31 cellular contexts compared by ENCODE assay signal in the genomic region with DNA sequence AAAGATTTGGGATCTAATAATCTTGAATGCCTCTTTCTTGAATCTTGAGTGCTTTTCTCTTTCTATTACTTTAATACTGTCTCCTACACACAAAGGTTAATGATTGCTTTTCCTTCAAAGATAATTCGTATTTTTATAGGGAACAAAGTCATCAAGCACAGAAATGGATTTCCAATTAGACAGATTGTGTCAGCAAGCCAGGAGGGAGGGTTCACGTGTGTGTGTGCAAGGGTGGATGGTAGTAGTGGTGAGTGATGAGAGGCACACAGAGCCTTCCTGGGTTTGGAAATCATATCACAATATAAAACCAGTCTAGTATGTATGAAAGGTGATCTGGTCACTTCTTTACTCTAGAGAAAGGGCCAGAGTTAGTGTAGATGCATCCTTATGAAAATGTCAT.
"Had no signal": no experiment of that assay in that cellular context is flagged by ENCODE, and none has a peak within 500 bp of the region (broad histone marks: within the 10 kb centered on the region; RNA-seq: fewer than 3 reads in every experiment).

No MANE protein-coding gene starts in this region.

- H3K9me3 ChIP-seq: adrenal gland, body of pancreas, esophagus squamous epithelium, gastroesophageal sphincter had no signal

- H3K4me3 ChIP-seq: adrenal gland, body of pancreas, esophagus squamous epithelium, gastroesophageal sphincter had no signal

- H3K4me3 Mint-ChIP-seq: activated CD4-positive, alpha-beta memory T cell treated with anti-CD3 and anti-CD28 coated beads for 36 hours; activated CD4-positive, alpha-beta T cell treated with anti-CD3 and anti-CD28 coated beads for 36 hours; activated CD4-positive, alpha-beta T cell treated with anti-CD3 and anti-CD28 coated beads, Interleukin-2, amount 10 ng/mL, durations not matched to agents 24 days and 14 days; activated CD8-positive, alpha-beta memory T cell treated with anti-CD3 and anti-CD28 coated beads, Interleukin-2, amount 10 ng/mL, durations not matched to agents 7 days and 5 days; activated CD8-positive, alpha-beta T cell treated with anti-CD3 and anti-CD28 coated beads, Interleukin-2, amount 10 ng/mL, durations not matched to agents 7 days and 5 days; activated naive CD4-positive, alpha-beta T cell treated with anti-CD3 and anti-CD28 coated beads for 36 hours; activated naive CD4-positive, alpha-beta T cell treated with anti-CD3 and anti-CD28 coated beads, Interleukin-2, amount 50 U/mL, for 24 hours; activated naive CD8-positive, alpha-beta T cell treated with anti-CD3 and anti-CD28 coated beads for 36 hours; activated naive CD8-positive, alpha-beta T cell treated with anti-CD3 and anti-CD28 coated beads, Interleukin-2, amount 50 U/mL, for 24 hours; activated T-helper 1 cell treated with anti-CD3 and anti-CD28 coated beads, Interleukin-12 subunit alpha, Interleukin-12 subunit beta, Interleukin-2, Interleukin-4 antibody, amounts not matched to agents 30 ng/mL and 10 ng/mL and 1 ng/mL, durations not matched to agents 14 hours and 24 hours and 36 hours; T-helper 17 cell; T-helper 2 cell treated with Interferon-gamma antibody and Interleukin-4, amounts not matched to agents 5 μg/mL and 100 μg/mL, for 36 hours had no signal

- H3K9me3 Mint-ChIP-seq: activated naive CD4-positive, alpha-beta T cell treated with anti-CD3 and anti-CD28 coated beads for 36 hours; activated naive CD4-positive, alpha-beta T cell treated with anti-CD3 and anti-CD28 coated beads, Interleukin-2, amount 50 U/mL, for 24 hours; activated T-helper 2 cell treated with anti-CD3 and anti-CD28 coated beads, Interferon-gamma antibody, Interleukin-2, Interleukin-4, amounts not matched to agents 10 μg/mL and 5 μg/mL and 100 μg/mL, durations not matched to agents 14 hours and 24 hours and 36 hours; T-helper 2 cell treated with Interferon-gamma antibody and Interleukin-4, amounts not matched to agents 5 μg/mL and 100 μg/mL, for 36 hours had no signal

- H3K27ac ChIP-seq: adrenal gland, body of pancreas, epithelial cell of prostate, esophagus squamous epithelium, gastroesophageal sphincter had no signal

- H3K27me3 Mint-ChIP-seq: activated CD4-positive, alpha-beta memory T cell treated with anti-CD3 and anti-CD28 coated beads for 36 hours; activated CD4-positive, alpha-beta T cell treated with anti-CD3 and anti-CD28 coated beads for 36 hours; activated CD4-positive, alpha-beta T cell treated with anti-CD3 and anti-CD28 coated beads, Interleukin-2, amount 10 ng/mL, durations not matched to agents 24 days and 14 days; activated CD8-positive, alpha-beta memory T cell treated with anti-CD3 and anti-CD28 coated beads, Interleukin-2, amount 10 ng/mL, durations not matched to agents 7 days and 5 days; activated naive CD4-positive, alpha-beta T cell treated with anti-CD3 and anti-CD28 coated beads, Interleukin-2, amount 50 U/mL, for 24 hours; activated naive CD8-positive, alpha-beta T cell treated with anti-CD3 and anti-CD28 coated beads for 36 hours; activated naive CD8-positive, alpha-beta T cell treated with anti-CD3 and anti-CD28 coated beads, Interleukin-2, amount 50 U/mL, for 24 hours; T-helper 17 cell had no signal

- ATAC-seq: activated CD4-positive, alpha-beta T cell treated with anti-CD3 and anti-CD28 coated beads for 36 hours; activated CD8-positive, alpha-beta memory T cell treated with anti-CD3 and anti-CD28 coated beads, Interleukin-2, amount 10 ng/mL, durations not matched to agents 7 days and 5 days; activated CD8-positive, alpha-beta T cell treated with anti-CD3 and anti-CD28 coated beads, Interleukin-2, amount 10 ng/mL, durations not matched to agents 7 days and 5 days; activated naive CD8-positive, alpha-beta T cell treated with anti-CD3 and anti-CD28 coated beads, Interleukin-2, amount 50 U/mL, for 24 hours; body of pancreas; gastroesophageal sphincter; T-helper 17 cell had no signal

- H3K36me3 ChIP-seq: adrenal gland, esophagus squamous epithelium, gastroesophageal sphincter had no signal

- H3K4me1 ChIP-seq: adrenal gland, gastroesophageal sphincter had no signal

- H3K27ac Mint-ChIP-seq: activated CD4-positive, alpha-beta memory T cell treated with anti-CD3 and anti-CD28 coated beads for 36 hours; activated CD4-positive, alpha-beta T cell treated with anti-CD3 and anti-CD28 coated beads for 36 hours; activated CD4-positive, alpha-beta T cell treated with anti-CD3 and anti-CD28 coated beads, Interleukin-2, amount 10 ng/mL, durations not matched to agents 24 days and 14 days; activated CD8-positive, alpha-beta memory T cell treated with anti-CD3 and anti-CD28 coated beads, Interleukin-2, amount 10 ng/mL, durations not matched to agents 7 days and 5 days; activated CD8-positive, alpha-beta T cell treated with anti-CD3 and anti-CD28 coated beads, Interleukin-2, amount 10 ng/mL, durations not matched to agents 7 days and 5 days; activated naive CD4-positive, alpha-beta T cell treated with anti-CD3 and anti-CD28 coated beads for 36 hours; activated naive CD4-positive, alpha-beta T cell treated with anti-CD3 and anti-CD28 coated beads, Interleukin-2, amount 50 U/mL, for 24 hours; activated naive CD8-positive, alpha-beta T cell treated with anti-CD3 and anti-CD28 coated beads for 36 hours; activated naive CD8-positive, alpha-beta T cell treated with anti-CD3 and anti-CD28 coated beads, Interleukin-2, amount 50 U/mL, for 24 hours; activated T-helper 1 cell treated with anti-CD3 and anti-CD28 coated beads, Interleukin-12 subunit alpha, Interleukin-12 subunit beta, Interleukin-2, Interleukin-4 antibody, amounts not matched to agents 30 ng/mL and 10 ng/mL and 1 ng/mL, durations not matched to agents 14 hours and 24 hours and 36 hours; activated T-helper 2 cell treated with anti-CD3 and anti-CD28 coated beads, Interferon-gamma antibody, Interleukin-2, Interleukin-4, amounts not matched to agents 10 μg/mL and 5 μg/mL and 100 μg/mL, durations not matched to agents 14 hours and 24 hours and 36 hours; T-helper 17 cell; T-helper 2 cell treated with Interferon-gamma antibody and Interleukin-4, amounts not matched to agents 5 μg/mL and 100 μg/mL, for 36 hours had no signal

- DNase-seq: activated CD4-positive, alpha-beta memory T cell treated with anti-CD3 and anti-CD28 coated beads for 36 hours; activated CD4-positive, alpha-beta T cell treated with anti-CD3 and anti-CD28 coated beads for 36 hours; activated CD4-positive, alpha-beta T cell treated with anti-CD3 and anti-CD28 coated beads, Interleukin-2, amount 10 ng/mL, durations not matched to agents 24 days and 14 days; activated CD4-positive, CD25-positive, alpha-beta regulatory T cell; activated CD4-positive, CD25-positive, alpha-beta regulatory T cell treated with anti-CD3 and anti-CD28 coated beads, Interleukin-2, amount 50 U/mL, for 72 hours; activated CD8-positive, alpha-beta memory T cell treated with anti-CD3 and anti-CD28 coated beads, Interleukin-2, amount 10 ng/mL, durations not matched to agents 7 days and 5 days; activated CD8-positive, alpha-beta memory T cell treated with anti-CD3 and anti-CD28 coated beads, Interleukin-2, amount 50 U/mL, for 4 hours; activated CD8-positive, alpha-beta T cell treated with anti-CD3 and anti-CD28 coated beads, Interleukin-2, amount 10 ng/mL, durations not matched to agents 7 days and 5 days; activated effector memory CD4-positive, alpha-beta T cell treated with anti-CD3 and anti-CD28 coated beads, Interleukin-2, amount 50 U/mL, for 16 hours; activated naive CD4-positive, alpha-beta T cell treated with anti-CD3 and anti-CD28 coated beads for 36 hours; activated naive CD8-positive, alpha-beta T cell treated with anti-CD3 and anti-CD28 coated beads for 36 hours; activated naive CD8-positive, alpha-beta T cell treated with anti-CD3 and anti-CD28 coated beads, Interleukin-2, amount 50 U/mL, for 24 hours; activated T-cell treated with anti-CD3 and anti-CD28 coated beads, Interleukin-2, amount 50 U/mL, for 1 hour; activated T-cell treated with anti-CD3 and anti-CD28 coated beads, Interleukin-2, amount 50 U/mL, for 48 hours; adrenal gland; amygdala; aorta; body of pancreas; caudate nucleus; effector CD8-positive, alpha-beta T cell; esophagus squamous epithelium; foreskin melanocyte; T-helper 1 cell; T-helper 17 cell; T1000 had no signal

- H3K27me3 ChIP-seq: adrenal gland, body of pancreas, esophagus squamous epithelium, gastroesophageal sphincter had no signal
